In genomic region chr19:38224014-38224862, GRCh38 we compare ENCODE assay signal across 8 cellular contexts. TPM values are rescaled to one million over a fixed set of nuclear protein-coding genes. Genes with fewer than 3 reads are reported as not detected.
DNase-seq lines count a peak whose midpoint lies in the region; TF ChIP-seq lines count a peak whose summit lies in the region.

Gene DPF1, minus strand, starts transcription at chr19:38224222. Its CDS starts 80 bp downstream, at chr19:38224142.

- no peak within 1 kb of the TSS for H2BK15ac ChIP-seq in H9 (ENCODE audit: low read depth, low read length)

- TF ChIP-seq CTCF in H9 (conservative IDR thresholded peaks at IDR 0.05): peak; percentile 57; the same call in 2 of the 3 replicates
- peak; percentile 45 for TF ChIP-seq CTCF in brain microvascular endothelial cell (IDR thresholded peaks at IDR 0.05; ENCODE audit: low read depth, low read length, missing control alignments)

- no peak within 1 kb of the TSS for H2BK120ac ChIP-seq in H9 (ENCODE audit: low read depth, low read length, poor library complexity, severe bottlenecking)

- DNase-seq in G401 (ENCODE audit: low spot score): peak; percentile 80
- peak; percentile 90 for DNase-seq in H9
- DNase-seq in NCI-H1048 (lab: John Stamatoyannopoulos, UW): peak; percentile 52
- DNase-seq in T-helper 22 cell (ENCODE audit: low read depth): peak; percentile 9
- DNase-seq in brain microvascular endothelial cell: peak; percentile 70
- DNase-seq in iPS-NIHi11 (ENCODE audit: low spot score): peak; percentile 99
- peak; percentile 61 to 72 for DNase-seq in stimulated activated CD4-positive, alpha-beta T cell treated with anti-CD3 and anti-CD28 coated beads, Interleukin-2, amount 100 ng/mL, for 24 hours
- no peak for DNase-seq in NCI-H2107 treated with DMSO at 0.1 percent for 48 hours (lab: John Stamatoyannopoulos, UW; ENCODE audit: unreplicated experiment)

- H3K14ac ChIP-seq in H9 (ENCODE audit: insufficient read depth, low read length): no peak within 1 kb of the TSS

- no peaks in the 10 kb centered on the region for H3K9me3 ChIP-seq in H9 (ENCODE audit: control insufficient read depth, low read depth, low read length)

- H3K27ac ChIP-seq in H9 (ENCODE audit: insufficient read length, low read depth, low read length) (no peak within 1 kb of the TSS), brain microvascular endothelial cell (no peak within 1 kb of the TSS)

- H3K36me3 Mint-ChIP-seq in H9 (ENCODE audit: insufficient read depth in 1 of 3, low read depth in 3 of 3): peaks cover 5 to 10% (median 6%) of the 10 kb centered on the region in 3 experiments; a peak in 6 of 7 replicates

- H2AK5ac ChIP-seq in H9 (ENCODE audit: insufficient read length, low read length): no peak within 1 kb of the TSS

- H2BK5ac ChIP-seq in H9 (ENCODE audit: insufficient read length, low read length): no peak within 1 kb of the TSS

- no peak within 1 kb of the TSS for H3K9ac ChIP-seq in H9 (ENCODE audit: extremely low read depth, insufficient read length, low read length)

- peaks cover 25% of the 10 kb centered on the region for H3K27me3 Mint-ChIP-seq in H9 (ENCODE audit: low read depth)

- no peak within 1 kb of the TSS for H2BK20ac ChIP-seq in H9 (ENCODE audit: low read depth, low read length, poor library complexity, severe bottlenecking)

- in situ Hi-C loops in G401 (cut with HindIII; ENCODE audit: low sequenced_read_pairs) (no loop called here), brain microvascular endothelial cell (cut with HindIII; ENCODE audit: low pct_ligation_motif_present, low sequenced_read_pairs) (no loop called here)

- H3K79me2 ChIP-seq in H9 (ENCODE audit: insufficient read depth, low read length): no peaks in the 10 kb centered on the region

- no peaks in the 10 kb centered on the region; a peak in 1 of 5 replicates for H3K9me3 Mint-ChIP-seq in H9

- no peaks in the 10 kb centered on the region for H3K79me1 ChIP-seq in H9 (ENCODE audit: insufficient read depth, low read depth, low read length, poor library complexity, severe bottlenecking)

- peaks cover 2% of the 10 kb centered on the region for H4K20me1 ChIP-seq in H9 (ENCODE audit: control insufficient read depth, insufficient read depth, insufficient read length)

- no peak within 1 kb of the TSS for H2AFZ ChIP-seq in H9 (ENCODE audit: low read length)

- peak within 1 kb of the TSS; percentile 84 to 90 for H3K4me3 Mint-ChIP-seq in H9

- no peak within 1 kb of the TSS for H3K23ac ChIP-seq in H9 (ENCODE audit: insufficient read length, low read depth, low read length)

- no peak within 1 kb of the TSS for H3K4ac ChIP-seq in H9 (ENCODE audit: low read depth, low read length)

- H3K23me2 ChIP-seq in H9 (ENCODE audit: insufficient read length, low read depth, low read length, poor library complexity, severe bottlenecking): peaks cover 9% of the 10 kb centered on the region

- no CpG with 5 or more reads among the region's 61 CpGs for whole genome bisulfite sequencing in H9 (ENCODE audit: extremely low coverage, insufficient read length, low lambda C conversion rate)

- no peak within 1 kb of the TSS for H4K5ac ChIP-seq in H9 (ENCODE audit: insufficient read length, low read depth, low read length)

- H3K18ac ChIP-seq in H9 (ENCODE audit: insufficient read length, low read depth, low read length): peak within 1 kb of the TSS; percentile 59

- no peak within 1 kb of the TSS for H3K56ac ChIP-seq in H9 (ENCODE audit: insufficient read length, low read depth, low read length)

- H3K27ac Mint-ChIP-seq in H9: peak within 1 kb of the TSS; percentile 24 to 74 (median 69); a peak in 4 of 7 replicates

- 0 out of 2 replicates have a peak, but pooled peaks cover 2% of the 10 kb centered on the region for H3K4me1 ChIP-seq in H9 (ENCODE audit: insufficient read depth, low read length)

- no peak within 1 kb of the TSS for H4K91ac ChIP-seq in H9 (ENCODE audit: insufficient read length, low read depth, low read length)

- no peak within 1 kb of the TSS for H4K8ac ChIP-seq in H9 (replicated peaks; ENCODE audit: insufficient read length, low read depth, low read length)

- no peak within 1 kb of the TSS for H2BK12ac ChIP-seq in H9 (ENCODE audit: insufficient read length, low read depth, low read length)

- H3K4me3 ChIP-seq in brain microvascular endothelial cell (ENCODE audit: low read depth, low read length): peak within 1 kb of the TSS; percentile 67

- H3K27me3 ChIP-seq in H9 (ENCODE audit: insufficient read depth, low read length) (no peaks in the 10 kb centered on the region), brain microvascular endothelial cell (replicated peaks) (no peaks in the 10 kb centered on the region)

- peak within 1 kb of the TSS; percentile 57 for H3K4me2 ChIP-seq in H9 (ENCODE audit: insufficient read depth, insufficient read length, low read length)

- H3K36me3 ChIP-seq in brain microvascular endothelial cell (replicated peaks): no peaks in the 10 kb centered on the region

- peaks cover 23 to 36% of the 10 kb centered on the region in 2 experiments for H3K4me1 Mint-ChIP-seq in H9

- H3T11ph ChIP-seq in H9 (ENCODE audit: low read length): no peak within 1 kb of the TSS

RNA-seq across cellular contexts. Expression of gene DPF1, which starts in this region (rescaled TPM):
- 1.9 and 7.0 TPM in 2 replicates for total RNA-seq in G401 (2014; rRNA removed; shearing (Covaris generic))
- total RNA-seq in H9 (2021): 12.0 and 13.1 TPM in 2 replicates
